9 cellular contexts compared by ENCODE assay signal in the genomic region with DNA sequence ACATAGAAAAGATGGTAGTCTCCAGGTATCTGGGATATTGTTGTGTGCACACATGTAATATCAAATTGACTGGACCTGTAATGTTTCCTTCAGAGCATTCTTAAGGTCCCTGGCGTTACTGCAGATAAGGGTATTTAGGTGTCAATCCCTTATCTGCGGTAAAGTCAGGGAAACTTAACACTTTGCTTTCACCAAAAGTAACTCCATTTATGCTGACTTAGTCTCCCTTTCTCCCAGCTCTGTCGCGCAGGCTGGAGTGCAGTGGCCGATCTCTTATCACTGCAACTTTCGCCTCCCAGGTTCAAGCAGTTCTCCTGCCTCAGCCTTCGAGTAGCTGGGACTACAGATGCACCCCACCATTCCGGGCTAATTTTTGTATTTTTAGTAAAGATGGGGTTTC. TPM values are rescaled to one million over a fixed set of nuclear protein-coding genes. Genes with fewer than 3 reads are reported as not detected.
DNase-seq lines count a peak whose midpoint lies in the region; ATAC-seq and TF ChIP-seq lines count a peak whose summit lies in the region.
"Had no signal": no experiment of that assay in that cellular context is flagged by ENCODE, and none has a peak within 500 bp of the region (broad histone marks: within the 10 kb centered on the region; RNA-seq: fewer than 3 reads in every experiment).

No MANE protein-coding gene starts in this region.

- POLR2A ChIA-PET in CD4-positive, alpha-beta T cell (lab: Charles Lee) = interaction anchor here (0.6 to 3.8 kb wide), 6 partner anchors 11 to 198 kb away, joined by 3 to 50 read pairs (median 18); a partner anchor contains a TSS

- H4K20me1 ChIP-seq in MM.1S (ENCODE audit: insufficient read depth, low read length) = no peaks in the 10 kb centered on the region

- H3K4me1 Mint-ChIP-seq in CD4-positive, alpha-beta T cell (ENCODE audit: low read depth) = peaks cover 64% of the 10 kb centered on the region
- H3K4me1 Mint-ChIP-seq in osteocyte (ENCODE audit: unreplicated experiment) = peaks cover 29% of the 10 kb centered on the region

- no peaks in the 10 kb centered on the region for H3K27me3 Mint-ChIP-seq in CD4-positive, alpha-beta T cell
- no peaks in the 10 kb centered on the region for H3K27me3 Mint-ChIP-seq in osteocyte (ENCODE audit: unreplicated experiment)

- H3K9me3 Mint-ChIP-seq in CD4-positive, alpha-beta T cell = no peaks in the 10 kb centered on the region
- H3K9me3 Mint-ChIP-seq in osteocyte (ENCODE audit: unreplicated experiment) = no peaks in the 10 kb centered on the region

- H3K9me2 ChIP-seq in MM.1S (replicated peaks; ENCODE audit: insufficient read depth, low read length) = no peaks in the 10 kb centered on the region

- ATAC-seq in CD4-positive, alpha-beta T cell (ENCODE audit: poor library complexity) = no peak
- ATAC-seq in GM21825 (IDR thresholded peaks at IDR 0.05; ENCODE audit: unreplicated experiment) (no peak), GM18861 (IDR thresholded peaks at IDR 0.05; ENCODE audit: unreplicated experiment) (no peak)

- intact Hi-C loops in CD4-positive, alpha-beta T cell (cut with DNase I, micrococcal nuclease) = loop anchor here (2.0 to 5.0 kb wide), 6 partner anchors 17 to 281 kb away; a partner anchor contains a TSS

- no peak overlapping the region for H3K27ac ChIP-seq in CD4-positive, alpha-beta T cell (ENCODE audit: low read depth, low read length)
- H3K27ac ChIP-seq in MM.1S (ENCODE audit: low read length) = no peak overlapping the region
- no peak overlapping the region for H3K27ac ChIP-seq in effector memory CD4-positive, alpha-beta T cell (ENCODE audit: insufficient read depth, low read length, poor library complexity, severe bottlenecking)
- H3K27ac ChIP-seq: epithelial cell of prostate had no signal

- H3K36me3 ChIP-seq in MM.1S (replicated peaks; ENCODE audit: insufficient read depth, low read length) = peaks cover under 1% of the 10 kb centered on the region; the same call in 1 of the 2 replicates
- H3K36me3 ChIP-seq in effector memory CD4-positive, alpha-beta T cell (ENCODE audit: control insufficient read depth, insufficient read depth, low read length) = peaks cover under 1% of the 10 kb centered on the region

- peak overlapping the region; percentile 66 for H3K27ac Mint-ChIP-seq in CD4-positive, alpha-beta T cell
- H3K27ac Mint-ChIP-seq in osteocyte (ENCODE audit: unreplicated experiment) = no peak overlapping the region

- H3K79me2 ChIP-seq in MM.1S (ENCODE audit: low read length) = peaks cover 57% of the 10 kb centered on the region

- peak overlapping the region; percentile 98 for H3K4me2 ChIP-seq in MM.1S (ENCODE audit: low read depth, low read length)

- no peak for TF ChIP-seq CTCF in CD4-positive, alpha-beta T cell (IDR thresholded peaks at IDR 0.05)
- TF ChIP-seq CTCF in MM.1S (IDR thresholded peaks at IDR 0.05; ENCODE audit: low read length) (no peak), osteocyte (IDR thresholded peaks at IDR 0.05) (no peak)

- peaks cover 60% of the 10 kb centered on the region for H3K36me3 Mint-ChIP-seq in CD4-positive, alpha-beta T cell (ENCODE audit: low read depth)
- H3K36me3 Mint-ChIP-seq in osteocyte (ENCODE audit: unreplicated experiment) = peaks cover 18% of the 10 kb centered on the region

- H2AFZ ChIP-seq in MM.1S (ENCODE audit: low read length) = no peak overlapping the region

- peaks cover 24% of the 10 kb centered on the region for H3K4me1 ChIP-seq in MM.1S (ENCODE audit: low read length)
- peaks cover 45% of the 10 kb centered on the region for H3K4me1 ChIP-seq in effector memory CD4-positive, alpha-beta T cell (ENCODE audit: control insufficient read depth, insufficient read depth, low read length, poor library complexity, severe bottlenecking)

- H3F3A ChIP-seq in MM.1S (ENCODE audit: insufficient read depth, low read length) = peaks cover 8% of the 10 kb centered on the region; the same call in 1 of the 2 replicates

- H3K27me3 ChIP-seq in CD4-positive, alpha-beta T cell (ENCODE audit: control insufficient read depth, insufficient read depth, low read length) = no peaks in the 10 kb centered on the region
- no peaks in the 10 kb centered on the region for H3K27me3 ChIP-seq in MM.1S (replicated peaks; ENCODE audit: insufficient read depth, low read length)
- no peaks in the 10 kb centered on the region for H3K27me3 ChIP-seq in effector memory CD4-positive, alpha-beta T cell (replicated peaks; ENCODE audit: control insufficient read depth, insufficient read depth, low read length, poor library complexity, severe bottlenecking)

- DNase-seq in CD4-positive, alpha-beta T cell = no peak
- DNase-seq in MM.1S (no peak), osteocyte (ENCODE audit: extremely low spot score, unreplicated experiment) (no peak), NCI-H2196 (lab: John Stamatoyannopoulos, UW; ENCODE audit: unreplicated experiment) (no peak)
- DNase-seq in effector memory CD4-positive, alpha-beta T cell = no peak
- DNase-seq in activated effector memory CD4-positive, alpha-beta T cell treated with anti-CD3 and anti-CD28 coated beads, Interleukin-2, amount 50 U/mL, for 16 hours = no peak

- peak overlapping the region; percentile 50; the same call in 1 of the 2 replicates for H3K9ac ChIP-seq in MM.1S (ENCODE audit: low read length)

- no peaks in the 10 kb centered on the region for H3K9me3 ChIP-seq in CD4-positive, alpha-beta T cell (ENCODE audit: control insufficient read depth, low read length)
- H3K9me3 ChIP-seq in MM.1S (replicated peaks; ENCODE audit: insufficient read depth, low read length) = no peaks in the 10 kb centered on the region
- no peaks in the 10 kb centered on the region for H3K9me3 ChIP-seq in effector memory CD4-positive, alpha-beta T cell (ENCODE audit: control insufficient read depth, low read length)

- peak overlapping the region; percentile 76 for H3K4me3 ChIP-seq in MM.1S (ENCODE audit: low read length)
- peak overlapping the region; percentile 56 for H3K4me3 ChIP-seq in effector memory CD4-positive, alpha-beta T cell (ENCODE audit: insufficient read depth, low read depth, low read length, poor library complexity, severe bottlenecking)

- H3K4me3 Mint-ChIP-seq in CD4-positive, alpha-beta T cell = peak overlapping the region; percentile 94
- H3K4me3 Mint-ChIP-seq in osteocyte (ENCODE audit: unreplicated experiment) = peak overlapping the region; percentile 71

- CTCF ChIA-PET in CD4-positive, alpha-beta T cell (lab: Charles Lee) = interaction anchor here (0.7 to 1.4 kb wide), 3 partner anchors 17 to 55 kb away, joined by 3 read pairs; a partner anchor contains a TSS

RNA-seq across cellular contexts. Expression of a gene that starts 1.8 kb away (rescaled TPM):
- 10 to 100 TPM; 48.7 to 53.5 TPM for total RNA-seq in CD4-positive, alpha-beta T cell
- total RNA-seq in osteocyte = 20.9 and 22.4 TPM in 2 replicates

RNA-seq across cellular contexts. Expression of a gene that starts 25.9 kb away (rescaled TPM):
- 10 to 100 TPM in 1 of 2 experiments, 1 to 10 TPM in 1; 6.2 to 10.4 TPM for total RNA-seq in CD4-positive, alpha-beta T cell
- total RNA-seq in osteocyte = 4.4 and 5.7 TPM in 2 replicates

RNA-seq across cellular contexts. Expression of a gene that starts 39.9 kb away (rescaled TPM):
- 10 to 100 TPM; 17.2 to 18.3 TPM for total RNA-seq in CD4-positive, alpha-beta T cell
- total RNA-seq in osteocyte = 10.5 and 12.4 TPM in 2 replicates

RNA-seq across cellular contexts. Expression of a gene that starts 52.0 kb away (rescaled TPM):
- total RNA-seq in CD4-positive, alpha-beta T cell = 10 to 100 TPM; 55.8 to 56.8 TPM
- 33.8 and 39.1 TPM in 2 replicates for total RNA-seq in osteocyte

RNA-seq across cellular contexts. Expression of a gene that starts 57.2 kb away (rescaled TPM):
- 1 to 10 TPM; 7.0 to 7.1 TPM for total RNA-seq in CD4-positive, alpha-beta T cell
- 7.6 and 8.0 TPM in 2 replicates for total RNA-seq in osteocyte
